In genomic region chr12:70468741-70469140, GRCh38 we compare ENCODE assay signal across 26 cellular contexts.
DNase-seq lines count a peak whose midpoint lies in the region; ATAC-seq, FAIRE-seq and TF ChIP-seq lines count a peak whose summit lies in the region.
"Had no signal": no experiment of that assay in that cellular context is flagged by ENCODE, and none has a peak within 500 bp of the region (broad histone marks: within the 10 kb centered on the region; RNA-seq: fewer than 3 reads in every experiment).

No MANE protein-coding gene starts in this region.

- no peak overlapping the region for H3K27ac ChIP-seq in HepG2 (ENCODE audit: extremely low read length, insufficient read depth, low read length)
- no peak overlapping the region for H3K27ac ChIP-seq in right lobe of liver
- peak overlapping the region; percentile 33 for H3K27ac ChIP-seq in GM12878 (ENCODE audit: control insufficient read depth, insufficient read depth)
- no peak overlapping the region for H3K27ac ChIP-seq in esophagus muscularis mucosa (replicated peaks in 1 of 4)
- H3K27ac ChIP-seq: dorsolateral prefrontal cortex, sigmoid colon, stomach had no signal

- no peak for FAIRE-seq in HepG2 (lab: Jason Lieb, UNC)
- FAIRE-seq in GM12878 (lab: Jason Lieb, UNC), result no peak
- FAIRE-seq: GM12891 had no signal

- H3K4me1 ChIP-seq in HepG2 (ENCODE audit: insufficient read depth, low read length), result 0 out of 2 replicates have a peak, but pooled peaks cover 8% of the 10 kb centered on the region
- no peaks in the 10 kb centered on the region for H3K4me1 ChIP-seq in right lobe of liver
- H3K4me1 ChIP-seq in NT2/D1 (ENCODE audit: insufficient read depth, insufficient read length), result no peaks in the 10 kb centered on the region
- no peaks in the 10 kb centered on the region for H3K4me1 ChIP-seq in GM12878 (ENCODE audit: control insufficient read depth, insufficient read depth, low read length)
- H3K4me1 ChIP-seq in esophagus muscularis mucosa, result no peaks in the 10 kb centered on the region
- H3K4me1 ChIP-seq: sigmoid colon, stomach, transverse colon had no signal

- no peak for DNase-seq in HepG2 (ENCODE audit: low spot score)
- no peak for DNase-seq in right lobe of liver
- DNase-seq in NT2/D1 (ENCODE audit: low read depth, low spot score), result peak; percentile 47
- no peak for DNase-seq in GM12878 (ENCODE audit: low read depth, low spot score)
- DNase-seq in esophagus muscularis mucosa (ENCODE audit: extremely low spot score), result no peak
- DNase-seq in immature natural killer cell, result no peak
- no peak for DNase-seq in mesenteric fat pad (ENCODE audit: low spot score)
- DNase-seq: 8988T; activated CD4-positive, CD25-positive, alpha-beta regulatory T cell treated with anti-CD3 and anti-CD28 coated beads, Interleukin-2, amount 50 U/mL, for 72 hours; activated CD8-positive, alpha-beta T cell treated with anti-CD3 and anti-CD28 coated beads, Interleukin-2, amount 10 ng/mL, durations not matched to agents 7 days and 5 days; activated gamma-delta T cell treated with Interleukin-2 at 50 U/mL for 16 hours; activated naive CD8-positive, alpha-beta T cell treated with anti-CD3 and anti-CD28 coated beads, Interleukin-2, amount 50 U/mL, for 24 hours; cerebellar nuclear complex; dorsolateral prefrontal cortex; HCEC 1CT; kidney glomerular epithelial cell; MG63; NCI-H146; NCI-H510A treated with DMSO at 0.1 percent for 48 hours; sigmoid colon; stomach; transverse colon had no signal

- SMC1A ChIA-PET in GM12878 (lab: Charles Lee; ENCODE audit: uncharacterized antibody, unreplicated experiment), result interaction anchor here (0.6 to 5.3 kb wide), 8 partner anchors 8 to 222 kb away, joined by 3 to 37 read pairs (median 4); no protein-coding TSS in a partner anchor

- intact Hi-C loops in HepG2 (cut with micrococcal nuclease; ENCODE audit: unreplicated experiment), result no loop called here
- intact Hi-C loops in right lobe of liver (cut with DNase I), result no loop called here
- intact Hi-C loops in GM12878 (cut with micrococcal nuclease; ENCODE audit: unreplicated experiment), result no loop called here
- intact Hi-C loops in esophagus muscularis mucosa (cut with DNase I), result no loop called here

- H3K27me3 ChIP-seq in HepG2 (ENCODE audit: control insufficient read depth in 1 of 2, insufficient read depth in 2 of 2, low read length in 2 of 2) (no peaks in the 10 kb centered on the region), right lobe of liver (no peaks in the 10 kb centered on the region), NT2/D1 (ENCODE audit: insufficient read depth, insufficient read length) (no peaks in the 10 kb centered on the region), GM12878 (replicated peaks in 1 of 2; ENCODE audit: control insufficient read depth in 2 of 2, insufficient read depth in 2 of 2, low read length in 1 of 2) (no peaks in the 10 kb centered on the region), esophagus muscularis mucosa (no peaks in the 10 kb centered on the region)
- H3K27me3 ChIP-seq: dorsolateral prefrontal cortex, sigmoid colon, stomach, transverse colon had no signal

- H3K9ac ChIP-seq in HepG2 (ENCODE audit: insufficient read depth, low read depth, low read length) (peak overlapping the region; percentile 58; the same call in 1 of the 2 replicates), NT2/D1 (ENCODE audit: insufficient read length, low read depth) (peak overlapping the region; percentile 76), GM12878 (ENCODE audit: control insufficient read depth, insufficient read depth, low read length) (peak overlapping the region; percentile 42)

- in situ Hi-C loops in HepG2 (cut with HindIII; ENCODE audit: extremely low pct_ligation_motif_present, low pct_unique_long_range_greater_than_20kb) (no loop called here), GM12878 (cut with MboI) (no loop called here)

- 70% methylated on average over 3 of the region's 3 CpGs for WGBS in HepG2 (ENCODE audit: low lambda C conversion rate)
- 72% methylated on average over 3 of the region's 3 CpGs for WGBS in right lobe of liver (ENCODE audit: insufficient coverage, low coverage, low lambda C conversion rate, missing lambda C conversion rate)
- WGBS in GM12878 (ENCODE audit: insufficient coverage, insufficient replicate concordance, low lambda C conversion rate, missing lambda C conversion rate), result 13% methylated on average over 2 of the region's 3 CpGs
- WGBS in esophagus muscularis mucosa, result 97% methylated on average over 3 of the region's 3 CpGs

- H3K79me2 ChIP-seq in HepG2 (ENCODE audit: insufficient read depth, low read length) (no peaks in the 10 kb centered on the region), GM12878 (ENCODE audit: control insufficient read depth, insufficient read depth, low read length) (no peaks in the 10 kb centered on the region; the same call in 1 of the 2 replicates)

- no peak for TF ChIP-seq RAD21 in HepG2 (CRISPR knock-in tag; IDR thresholded peaks at IDR 0.05)
- no peak for TF ChIP-seq RAD21 in GM12878 (IDR thresholded peaks at IDR 0.05; ENCODE audit: insufficient read depth, low read depth, low read length)

- POLR2A ChIA-PET in HepG2 (lab: Yijun Ruan, JAX), result no interaction called here
- POLR2A ChIA-PET in GM12878 (lab: Charles Lee), result interaction anchor here (1.5 to 2.8 kb wide), 2 partner anchors 14 to 19 kb away, joined by 3 to 12 read pairs; no protein-coding TSS in a partner anchor

- no peaks in the 10 kb centered on the region for H3K4me1 Mint-ChIP-seq in immature natural killer cell
- H3K4me1 Mint-ChIP-seq: activated naive CD8-positive, alpha-beta T cell treated with anti-CD3 and anti-CD28 coated beads, Interleukin-2, amount 50 U/mL, for 24 hours had no signal

- peak overlapping the region; percentile 64 to 70 (median 70); a peak in 4 of 6 replicates for H3K4me3 ChIP-seq in HepG2 (replicated peaks in 1 of 3; ENCODE audit: insufficient read depth in 1 of 3, low read depth in 2 of 3, low read length in 3 of 3)
- peak overlapping the region in 1 of 3 donors; percentile 2 for H3K4me3 ChIP-seq in right lobe of liver
- peak overlapping the region; percentile 71 for H3K4me3 ChIP-seq in NT2/D1 (ENCODE audit: insufficient read length, low read depth)
- H3K4me3 ChIP-seq in GM12878, result peak overlapping the region; percentile 68
- H3K4me3 ChIP-seq in esophagus muscularis mucosa, result no peak overlapping the region
- H3K4me3 ChIP-seq: MG63, sigmoid colon, stomach, transverse colon had no signal

- TF ChIP-seq EP300 in HepG2 (IDR thresholded peaks at IDR 0.05; ENCODE audit: low read depth in 2 of 2, low read length in 2 of 2) (no peak), HepG2 (CRISPR knock-in tag; IDR thresholded peaks at IDR 0.05; ENCODE audit: borderline replicate concordance) (no peak), GM12878 (IDR thresholded peaks at IDR 0.05; ENCODE audit: borderline replicate concordance in 1 of 2, control insufficient read depth in 1 of 2, low read depth in 2 of 2, low read length in 2 of 2) (no peak), esophagus muscularis mucosa (IDR thresholded peaks at IDR 0.05) (no peak)

- CTCF ChIA-PET in HepG2 (lab: Yijun Ruan, JAX; ENCODE audit: low intra/inter-chr PET ratio, low total read pairs), result no interaction called here
- CTCF ChIA-PET in GM12878 (lab: Yijun Ruan, JAX), result interaction anchor here (0.6 to 1.6 kb wide), 3 partner anchors 52 to 108 kb away, joined by 3 to 5 read pairs (median 4); no protein-coding TSS in a partner anchor

- H3K9me3 ChIP-seq in HepG2 (ENCODE audit: low read length) (peaks cover 12% of the 10 kb centered on the region), right lobe of liver (no peaks in the 10 kb centered on the region), NT2/D1 (ENCODE audit: insufficient read depth, low read length) (peaks cover 13% of the 10 kb centered on the region), GM12878 (replicated peaks; ENCODE audit: control insufficient read depth, insufficient read depth, low read length) (peaks cover 2% of the 10 kb centered on the region; the same call in 1 of the 3 replicates), esophagus muscularis mucosa (peaks cover 0 to 5% (median 0%) of the 10 kb centered on the region in 4 donors)

- H2AFZ ChIP-seq in HepG2 (ENCODE audit: low read length), result no peak overlapping the region
- no peak overlapping the region for H2AFZ ChIP-seq in GM12878 (ENCODE audit: control insufficient read depth, low read depth, low read length)

- TF ChIP-seq POLR2A in HepG2 (IDR thresholded peaks at IDR 0.05; ENCODE audit: insufficient read depth in 1 of 2, low read depth in 2 of 2, low read length in 2 of 2), result no peak
- TF ChIP-seq POLR2A in right lobe of liver (IDR thresholded peaks at IDR 0.05), result no peak
- no peak for TF ChIP-seq POLR2A in GM12878 (IDR thresholded peaks at IDR 0.05; ENCODE audit: low read depth, low read length)
- TF ChIP-seq POLR2A in esophagus muscularis mucosa (IDR thresholded peaks at IDR 0.05; ENCODE audit: low read depth), result no peak

- H4K20me1 ChIP-seq in HepG2 (ENCODE audit: insufficient read depth, low read length) (no peaks in the 10 kb centered on the region), GM12878 (ENCODE audit: control insufficient read depth, insufficient read depth) (no peaks in the 10 kb centered on the region)

- H3K9me3 Mint-ChIP-seq in immature natural killer cell, result peaks cover 0 to 8% (median 2%) of the 10 kb centered on the region in 6 donors

- peak overlapping the region; percentile 47 for H3K4me2 ChIP-seq in HepG2 (ENCODE audit: low read depth, low read length)
- H3K4me2 ChIP-seq in GM12878 (ENCODE audit: control insufficient read depth, insufficient read depth), result peak overlapping the region; percentile 33

- BruUV-seq in HepG2 (replicated peaks; lab: Mats Ljungman, UMichigan), result no TSS peak
- BruUV-seq in GM12878 (replicated peaks; lab: Mats Ljungman, UMichigan), result no TSS peak

- H3K27ac Mint-ChIP-seq in immature natural killer cell, result no peak overlapping the region
- H3K27ac Mint-ChIP-seq: activated CD8-positive, alpha-beta T cell treated with anti-CD3 and anti-CD28 coated beads, Interleukin-2, amount 10 ng/mL, durations not matched to agents 7 days and 5 days; activated naive CD8-positive, alpha-beta T cell treated with anti-CD3 and anti-CD28 coated beads, Interleukin-2, amount 50 U/mL, for 24 hours; progenitor cell of endocrine pancreas had no signal

- RAD21 ChIA-PET in GM12878 (lab: Charles Lee; ENCODE audit: unreplicated experiment), result interaction anchor here (0.6 to 4.0 kb wide), 5 partner anchors 14 to 582 kb away, joined by 3 to 20 read pairs (median 3); no protein-coding TSS in a partner anchor

- H3K36me3 ChIP-seq in HepG2 (replicated peaks in 1 of 2; ENCODE audit: control insufficient read depth in 1 of 2, insufficient read depth in 2 of 2, low read length in 2 of 2) (no peaks in the 10 kb centered on the region), right lobe of liver (no peaks in the 10 kb centered on the region), NT2/D1 (ENCODE audit: insufficient read depth, insufficient read length, low read length) (peaks cover 2% of the 10 kb centered on the region), GM12878 (ENCODE audit: control insufficient read depth in 2 of 2, insufficient read depth in 2 of 2, low read length in 1 of 2) (no peaks in the 10 kb centered on the region), esophagus muscularis mucosa (no peaks in the 10 kb centered on the region)
- H3K36me3 ChIP-seq: MG63, sigmoid colon, stomach, transverse colon had no signal

- H3K27me3 Mint-ChIP-seq in immature natural killer cell (ENCODE audit: low read depth in 3 of 3), result peaks cover 4 to 9% (median 5%) of the 10 kb centered on the region in 3 donors
- H3K27me3 Mint-ChIP-seq: progenitor cell of endocrine pancreas had no signal

- TF ChIP-seq CTCF in HepG2 (CRISPR knock-in tag; IDR thresholded peaks at IDR 0.05) (no peak), right lobe of liver (IDR thresholded peaks at IDR 0.05) (no peak), GM12878 (IDR thresholded peaks at IDR 0.05 in 2 of 3, conservative IDR thresholded peaks at IDR 0.05 in 1 of 3; ENCODE audit: control insufficient read depth in 2 of 3, extremely low read depth in 1 of 3, insufficient read depth in 1 of 3, low read depth in 3 of 3, low read length in 3 of 3) (no peak), esophagus muscularis mucosa (IDR thresholded peaks at IDR 0.05) (no peak)

- ATAC-seq in HepG2 (peak; percentile 25; the same call in 2 of the 3 replicates), right lobe of liver (no peak), GM12878 (peak; percentile 69), HG03439 (IDR thresholded peaks at IDR 0.05; ENCODE audit: unreplicated experiment) (no peak)
- ATAC-seq: activated CD8-positive, alpha-beta T cell treated with anti-CD3 and anti-CD28 coated beads, Interleukin-2, amount 10 ng/mL, durations not matched to agents 7 days and 5 days; activated naive CD8-positive, alpha-beta T cell treated with anti-CD3 and anti-CD28 coated beads, Interleukin-2, amount 50 U/mL, for 24 hours; Right ventricle myocardium inferior had no signal

- H3K4me3 Mint-ChIP-seq in immature natural killer cell, result no peak overlapping the region
- H3K4me3 Mint-ChIP-seq: activated CD8-positive, alpha-beta T cell treated with anti-CD3 and anti-CD28 coated beads, Interleukin-2, amount 10 ng/mL, durations not matched to agents 7 days and 5 days; activated naive CD8-positive, alpha-beta T cell treated with anti-CD3 and anti-CD28 coated beads, Interleukin-2, amount 50 U/mL, for 24 hours had no signal

- H3K36me3 Mint-ChIP-seq in immature natural killer cell, result no peaks in the 10 kb centered on the region

Comparison
In these comparisons a context has a peak if more than half of its experiments do, and no peak if none do; other contexts are left out.
1. ATAC-seq: peak in HepG2 (single experiment) and GM12878 (single experiment); none in right lobe of liver (0 of 4) and HG03439 (single experiment).
2. H3K4me3 ChIP-seq: peak in HepG2 (3 of 3), NT2/D1 (single experiment) and GM12878 (single experiment); none in esophagus muscularis mucosa (0 of 4).
3. Peak in every context shown above with its lines, with median percentiles within 50 percentile points of each other: H3K9ac ChIP-seq.